ENCODE assay signal across 1 cellular context in genomic region chr3:158801696-158802398, GRCh38.
A peak's percentile ranks its signal among the peaks of the same experiment; 100 is the strongest.
TF ChIP-seq lines count a peak whose summit lies in the region.

TSS of gene MFSD1 (plus strand) at chr3:158802054. CDS start at chr3:158802153, 99 bp downstream.

TF ChIP-seq in HepG2, 621 proteins besides CTCF, POLR2A, EP300 and RAD21 (continued from another document and continues in another):
- no peak for TF ChIP-seq DZIP1 (CRISPR knock-in tag; IDR thresholded peaks at IDR 0.05)
- TF ChIP-seq ZC3H4 (CRISPR knock-in tag; IDR thresholded peaks at IDR 0.05; ENCODE audit: borderline replicate concordance), result no peak
- TF ChIP-seq ZNF879 (CRISPR knock-in tag; IDR thresholded peaks at IDR 0.05), result peak; percentile 57; the same call in 1 of the 2 replicates
- TF ChIP-seq ZBTB3 (CRISPR knock-in tag; IDR thresholded peaks at IDR 0.05; ENCODE audit: borderline replicate concordance, low read depth), result no peak
- peak; percentile 60 for TF ChIP-seq GFI1 (CRISPR knock-in tag; IDR thresholded peaks at IDR 0.05; ENCODE audit: borderline replicate concordance)
- TF ChIP-seq HBP1 (CRISPR knock-in tag; IDR thresholded peaks at IDR 0.05; ENCODE audit: low read depth), result peak; percentile 77
- TF ChIP-seq ZNF407 (CRISPR knock-in tag; IDR thresholded peaks at IDR 0.05; ENCODE audit: not compliant biosample characterization), result peak; percentile 97
- TF ChIP-seq MYC (CRISPR knock-in tag; IDR thresholded peaks at IDR 0.05; ENCODE audit: borderline replicate concordance), result peak; percentile 93
- no peak for TF ChIP-seq ZNF326 (CRISPR knock-in tag; IDR thresholded peaks at IDR 0.05; ENCODE audit: borderline replicate concordance)
- TF ChIP-seq NR0B2 (CRISPR knock-in tag; IDR thresholded peaks at IDR 0.05), result peak; percentile 55; the same call in 1 of the 2 replicates
- peak; percentile 46; the same call in 1 of the 2 replicates for TF ChIP-seq NKX3-1 (CRISPR knock-in tag; IDR thresholded peaks at IDR 0.05)
- TF ChIP-seq ZNF75D (CRISPR knock-in tag; IDR thresholded peaks at IDR 0.05; ENCODE audit: borderline replicate concordance), result no peak
- no peak for TF ChIP-seq DR1 (CRISPR knock-in tag; IDR thresholded peaks at IDR 0.05)
- peak; percentile 75; the same call in 1 of the 2 replicates for TF ChIP-seq SP4 (CRISPR knock-in tag; IDR thresholded peaks at IDR 0.05)
- no peak; the same call in 1 of the 2 replicates for TF ChIP-seq TOE1 (CRISPR knock-in tag; IDR thresholded peaks at IDR 0.05)
- TF ChIP-seq MTERF4 (CRISPR knock-in tag; IDR thresholded peaks at IDR 0.05), result no peak
- TF ChIP-seq HIVEP1 (CRISPR knock-in tag; IDR thresholded peaks at IDR 0.05), result no peak
- TF ChIP-seq FOXO4 (CRISPR knock-in tag; conservative IDR thresholded peaks at IDR 0.05), result no peak
- TF ChIP-seq ZNF280B (CRISPR knock-in tag; IDR thresholded peaks at IDR 0.05; ENCODE audit: borderline replicate concordance), result peak; percentile 75; the same call in 1 of the 2 replicates
- peak; percentile 100 for TF ChIP-seq SAP130 (CRISPR knock-in tag; IDR thresholded peaks at IDR 0.05; ENCODE audit: low read depth)
- TF ChIP-seq HNF4A (CRISPR knock-in tag; IDR thresholded peaks at IDR 0.05), result no peak
- TF ChIP-seq THYN1 (CRISPR knock-in tag; IDR thresholded peaks at IDR 0.05; ENCODE audit: borderline replicate concordance, low read depth), result no peak
- TF ChIP-seq PCBP1 (IDR thresholded peaks at IDR 0.05; ENCODE audit: borderline replicate concordance, low read depth, low read length), result peak; percentile 79; the same call in 1 of the 2 replicates
- no peak for TF ChIP-seq ZNF512 (CRISPR knock-in tag; IDR thresholded peaks at IDR 0.05)
- 0 out of 2 replicates have a peak, but pooled peaks have one; percentile 28 for TF ChIP-seq ZBTB34 (CRISPR knock-in tag; IDR thresholded peaks at IDR 0.05)
- TF ChIP-seq ZNF207 (IDR thresholded peaks at IDR 0.05; ENCODE audit: borderline replicate concordance), result no peak
- peak; percentile 43; the same call in 1 of the 2 replicates for TF ChIP-seq ZFP82 (CRISPR knock-in tag; IDR thresholded peaks at IDR 0.05; ENCODE audit: borderline replicate concordance)
- TF ChIP-seq REPIN1 (CRISPR knock-in tag; IDR thresholded peaks at IDR 0.05; ENCODE audit: borderline replicate concordance, low read depth), result peak; percentile 77; the same call in 1 of the 2 replicates
- TF ChIP-seq NCOA2 (CRISPR knock-in tag; IDR thresholded peaks at IDR 0.05), result no peak
- TF ChIP-seq ZNF639 (CRISPR knock-in tag; conservative IDR thresholded peaks at IDR 0.05), result 0 out of 2 replicates have a peak, but pooled peaks have one; percentile 45
- TF ChIP-seq ZEB1 (IDR thresholded peaks at IDR 0.05; ENCODE audit: insufficient replicate concordance, low read depth), result no peak
- TF ChIP-seq NR2F6 (IDR thresholded peaks at IDR 0.05), result no peak
- TF ChIP-seq NR2F6 (CRISPR knock-in tag; IDR thresholded peaks at IDR 0.05), result peak; percentile 73; the same call in 1 of the 2 replicates
